13 cellular contexts compared by ENCODE assay signal in genomic region chr14:69037790-69038448, GRCh38. TPM values are rescaled to one million over a fixed set of nuclear protein-coding genes. Genes with fewer than 3 reads are reported as not detected.
A peak's percentile ranks its signal among the peaks of the same experiment; 100 is the strongest.
DNase-seq lines count a peak whose midpoint lies in the region; ATAC-seq, FAIRE-seq and TF ChIP-seq lines count a peak whose summit lies in the region.
"Had no signal": no experiment of that assay in that cellular context is flagged by ENCODE, and none has a peak within 500 bp of the region (broad histone marks: within the 10 kb centered on the region; RNA-seq: fewer than 3 reads in every experiment).

No MANE protein-coding gene starts in this region.

- H2AFZ ChIP-seq in astrocyte (ENCODE audit: low read depth, low read length) = no peak overlapping the region

- no peaks in the 10 kb centered on the region for H3K27me3 ChIP-seq in astrocyte (ENCODE audit: insufficient read depth, low read length)

- peaks cover 51% of the 10 kb centered on the region for H3K4me1 Mint-ChIP-seq in astrocyte (ENCODE audit: low read depth, unreplicated experiment)
- H3K4me1 Mint-ChIP-seq: B cell had no signal

- DNase-seq in left cardiac atrium = no peak
- DNase-seq in cardiac septum (ENCODE audit: low spot score) = no peak
- peak; percentile 63 for DNase-seq in astrocyte (ENCODE audit: low read depth)
- DNase-seq in iPS-NIHi7 (ENCODE audit: extremely low spot score) = peak; percentile 76
- no peak for DNase-seq in KBM-7
- DNase-seq in NCI-H82 treated with DMSO at 0.1 percent for 48 hours (lab: John Stamatoyannopoulos, UW; ENCODE audit: unreplicated experiment) = no peak
- DNase-seq in stimulated activated CD4-positive, alpha-beta T cell treated with anti-CD3 and anti-CD28 coated beads, Interleukin-15, amount 100 ng/mL, for 24 hours = no peak
- DNase-seq: activated effector memory CD4-positive, alpha-beta T cell treated with Interleukin-2 at 50 U/mL for 16 hours; NCI-H2081; stimulated activated CD4-positive, alpha-beta T cell treated with anti-CD3 and anti-CD28 coated beads, Interleukin-1b, Interleukin-23, amount 100 ng/mL, for 48 hours had no signal

- no peaks in the 10 kb centered on the region for H3K9me3 Mint-ChIP-seq in astrocyte (ENCODE audit: unreplicated experiment)
- H3K9me3 Mint-ChIP-seq: dendritic cell treated with granulocyte-macrophage colony-stimulating factor and Interleukin-4, amounts not matched to agents 40 ng/mL and 50 ng/mL, for 4 days had no signal

- intact Hi-C loops in left cardiac atrium (cut with DNase I) (no loop called here), cardiac septum (cut with DNase I) (no loop called here)

- H4K20me1 ChIP-seq in astrocyte (ENCODE audit: insufficient read depth, low read length) = no peaks in the 10 kb centered on the region

- no peaks in the 10 kb centered on the region for H3K9me3 ChIP-seq in astrocyte (ENCODE audit: insufficient read depth, low read depth, low read length)

- H3K27me3 Mint-ChIP-seq in astrocyte (ENCODE audit: low read depth, unreplicated experiment) = no peaks in the 10 kb centered on the region

- no peak for FAIRE-seq in astrocyte (lab: Jason Lieb, UNC)

- H3K79me2 ChIP-seq in astrocyte (ENCODE audit: insufficient read depth, low read length) = no peaks in the 10 kb centered on the region

- no peak overlapping the region for H3K4me3 ChIP-seq in astrocyte (ENCODE audit: insufficient read depth, low read depth, low read length)

- H3K36me3 ChIP-seq in astrocyte (ENCODE audit: insufficient read depth, low read length) = no peaks in the 10 kb centered on the region

- peaks cover 50% of the 10 kb centered on the region for H3K4me1 ChIP-seq in astrocyte (ENCODE audit: insufficient read depth, low read length)

- no peak for TF ChIP-seq CTCF in astrocyte (IDR thresholded peaks at IDR 0.05; ENCODE audit: insufficient read depth, low read depth, low read length)

- peak overlapping the region; percentile 96 for H3K27ac ChIP-seq in astrocyte (ENCODE audit: low read depth, low read length)

- H3K27ac Mint-ChIP-seq in astrocyte (ENCODE audit: unreplicated experiment) = peak overlapping the region; percentile 95
- H3K27ac Mint-ChIP-seq: B cell had no signal

- in situ Hi-C loops in KBM-7 (cut with MboI; ENCODE audit: low pct_unique_long_range_greater_than_20kb, low sequenced_read_pairs) = no loop called here

- H3K4me3 Mint-ChIP-seq in astrocyte (ENCODE audit: unreplicated experiment) = no peak overlapping the region
- H3K4me3 Mint-ChIP-seq: B cell; dendritic cell treated with granulocyte-macrophage colony-stimulating factor and Interleukin-4, amounts not matched to agents 40 ng/mL and 50 ng/mL, for 4 days had no signal

- peak overlapping the region; percentile 76 for H3K9ac ChIP-seq in astrocyte (ENCODE audit: low read length)

- peak; percentile 22 to 66 for ATAC-seq in left cardiac atrium
- ATAC-seq in GM21390 (IDR thresholded peaks at IDR 0.05; ENCODE audit: unreplicated experiment) = no peak

- H3K36me3 Mint-ChIP-seq in astrocyte (ENCODE audit: low read depth, unreplicated experiment) = no peaks in the 10 kb centered on the region

- peak overlapping the region; percentile 67 for H3K4me2 ChIP-seq in astrocyte (ENCODE audit: low read length)

RNA-seq across cellular contexts. Expression of gene ACTN1, which starts 58.8 kb away (rescaled TPM):
- total RNA-seq in left cardiac atrium = 100 to 1,000 TPM; 160 to 319 TPM
- 346 TPM for total RNA-seq in cardiac septum
- total RNA-seq in astrocyte = 1,163 and 1,186 TPM in 2 replicates

Comparison
In these comparisons a context has a peak if more than half of its experiments do, and no peak if none do; other contexts are left out.
1. DNase-seq: peak in astrocyte (single experiment) and iPS-NIHi7 (single experiment); none in left cardiac atrium (single experiment), cardiac septum (single experiment), KBM-7 (single experiment), NCI-H82 treated with DMSO at 0.1 percent for 48 hours (single experiment) and stimulated activated CD4-positive, alpha-beta T cell treated with anti-CD3 and anti-CD28 coated beads, Interleukin-15, amount 100 ng/mL, for 24 hours (single experiment).